In the genomic region with DNA sequence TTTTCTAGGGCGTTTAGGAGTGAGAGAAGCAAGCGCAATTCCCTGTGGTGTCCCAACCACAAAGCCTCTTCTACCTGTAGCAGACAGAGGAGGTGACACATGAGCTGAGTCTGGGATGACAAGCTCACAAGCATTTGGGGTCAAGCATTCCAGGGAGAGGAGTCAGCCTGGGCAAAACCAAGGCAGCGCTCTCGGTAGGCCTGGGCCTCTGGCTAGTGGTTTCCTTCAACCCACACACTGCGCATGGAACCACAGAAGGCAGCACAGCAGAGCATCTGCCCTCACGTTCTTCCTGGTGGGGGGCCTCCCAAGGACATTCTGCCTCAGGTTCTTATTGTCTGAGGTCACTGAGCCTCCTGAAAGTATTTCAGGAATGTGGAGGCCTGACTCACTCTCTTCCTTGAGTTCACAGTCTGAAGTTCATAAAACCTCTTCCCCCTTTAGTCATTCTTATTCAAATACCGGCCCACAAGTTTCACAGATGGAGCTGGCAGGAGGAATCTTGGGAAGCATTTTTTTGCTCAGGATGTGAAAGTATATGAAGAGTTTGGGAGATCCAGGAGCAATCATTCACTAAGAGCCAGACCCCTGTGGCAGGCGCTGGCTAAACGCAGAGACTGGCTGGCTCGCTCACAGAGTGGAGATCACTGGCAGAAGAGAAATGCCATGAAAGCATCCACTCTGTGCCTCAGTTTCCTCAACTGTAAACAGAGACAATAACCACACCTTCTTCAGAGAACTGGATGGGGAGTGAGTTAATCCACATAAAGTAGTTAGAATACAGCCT, we compare ENCODE assay signal across 10 cellular contexts. TPM values are rescaled to one million over a fixed set of nuclear protein-coding genes. Genes with fewer than 3 reads are reported as not detected.
DNase-seq lines count a peak whose midpoint lies in the region; ATAC-seq, FAIRE-seq and TF ChIP-seq lines count a peak whose summit lies in the region.
"Had no signal": no experiment of that assay in that cellular context is flagged by ENCODE, and none has a peak within 500 bp of the region (broad histone marks: within the 10 kb centered on the region; RNA-seq: fewer than 3 reads in every experiment).

No MANE protein-coding gene starts in this region.

- no peak overlapping the region for H3K4me3 ChIP-seq in A549
- no peak overlapping the region for H3K4me3 ChIP-seq in brain microvascular endothelial cell (ENCODE audit: low read depth, low read length)

- no peak for FAIRE-seq in A549 (lab: Jason Lieb, UNC)
- FAIRE-seq: islet of Langerhans had no signal

- ATAC-seq in A549: peak; percentile 89 to 90
- ATAC-seq in T-cell (replicated peaks in 1 of 4): no peak

- H3K9me3 ChIP-seq in A549: no peaks in the 10 kb centered on the region

- peak overlapping the region; percentile 69 for H3K4me2 ChIP-seq in A549

- H3K4me1 ChIP-seq in A549: peaks cover 73% of the 10 kb centered on the region

- H3K4me3 Mint-ChIP-seq in T-cell: no peak overlapping the region

- TF ChIP-seq RAD21 in A549 (conservative IDR thresholded peaks at IDR 0.05 in 1 of 2, IDR thresholded peaks at IDR 0.05 in 1 of 2): peak; percentile 17 to 44; a peak in 3 of 5 replicates

- H3K36me3 Mint-ChIP-seq in T-cell: peaks cover 6% of the 10 kb centered on the region

- no peak for TF ChIP-seq POLR2A in A549 (IDR thresholded peaks at IDR 0.05; ENCODE audit: low read length)

- peak; percentile 82 to 92 for DNase-seq in A549 (ENCODE audit: low read depth in 1 of 2, low spot score in 1 of 2)
- DNase-seq in HS-27A (ENCODE audit: low read depth): peak; percentile 100
- peak; percentile 100 for DNase-seq in brain microvascular endothelial cell
- peak; percentile 86 for DNase-seq in iPS-NIHi7 (ENCODE audit: extremely low spot score)
- no peak for DNase-seq in NCI-H524 treated with DMSO at 0.1 percent for 48 hours (lab: John Stamatoyannopoulos, UW)
- DNase-seq in stimulated activated CD4-positive, alpha-beta T cell treated with anti-CD3 and anti-CD28 coated beads, Interleukin-2, amount 100 ng/mL, for 24 hours: no peak
- DNase-seq in T-cell: no peak
- no peak for DNase-seq in middle frontal gyrus (ENCODE audit: extremely low spot score, low spot score)

- no peaks in the 10 kb centered on the region for H3K27me3 Mint-ChIP-seq in T-cell

- CTCF ChIA-PET in A549 (lab: Yijun Ruan, JAX): interaction anchor here (0.6 to 5.7 kb wide), 11 partner anchors 19 to 299 kb away, joined by 3 to 22 read pairs (median 4); no protein-coding TSS in a partner anchor
- CTCF ChIA-PET in T-cell (lab: Charles Lee): no interaction called here

- POLR2A ChIA-PET in A549 (lab: Yijun Ruan, JAX) (interaction anchor here (1.0 to 2.6 kb wide), 4 partner anchors 22 to 101 kb away, joined by 5 to 25 read pairs (median 14); a partner anchor contains a TSS), T-cell (lab: Charles Lee) (interaction anchor here in 1 of 2 donors (0.6 kb wide), 1 partner anchor 11 kb away, joined by 3 read pairs; no protein-coding TSS in a partner anchor)

- H3K36me3 ChIP-seq in brain microvascular endothelial cell (replicated peaks): no peaks in the 10 kb centered on the region

- H3K27ac ChIP-seq in A549: peak overlapping the region; percentile 91 to 92
- H3K27ac ChIP-seq in brain microvascular endothelial cell: peak overlapping the region; percentile 94
- H3K27ac ChIP-seq: C4-2B had no signal

- no peak overlapping the region for H3K27ac Mint-ChIP-seq in T-cell

- no peaks in the 10 kb centered on the region for H3K27me3 ChIP-seq in brain microvascular endothelial cell (replicated peaks)

- in situ Hi-C loops in brain microvascular endothelial cell (cut with HindIII; ENCODE audit: low pct_ligation_motif_present, low sequenced_read_pairs): no loop called here

- TF ChIP-seq CTCF in A549 (IDR thresholded peaks at IDR 0.05) (no peak), brain microvascular endothelial cell (IDR thresholded peaks at IDR 0.05; ENCODE audit: low read depth, low read length, missing control alignments) (no peak)

- 8% methylated on average over 7 of the region's 10 CpGs for WGBS in A549 (ENCODE audit: missing lambda C conversion rate)

- no peaks in the 10 kb centered on the region for H3K4me1 Mint-ChIP-seq in T-cell

- peak; percentile 79 to 93; a peak in 4 of 5 replicates for TF ChIP-seq EP300 in A549 (IDR thresholded peaks at IDR 0.05)

- no peaks in the 10 kb centered on the region for H3K9me3 Mint-ChIP-seq in T-cell

TF ChIP-seq in A549, 52 proteins besides CTCF, POLR2A, EP300 and RAD21 (continues in another document):
- TF ChIP-seq MAZ (IDR thresholded peaks at IDR 0.05; ENCODE audit: borderline replicate concordance, low read depth, low read length): no peak
- no peak for TF ChIP-seq HDAC2 (IDR thresholded peaks at IDR 0.05)
- TF ChIP-seq TFCP2L1 (CRISPR knock-in tag; IDR thresholded peaks at IDR 0.05): no peak
- no peak for TF ChIP-seq EHMT2 (IDR thresholded peaks at IDR 0.05; ENCODE audit: low read depth)
- TF ChIP-seq HOXB13 (CRISPR knock-in tag; IDR thresholded peaks at IDR 0.05; ENCODE audit: low read depth): 0 out of 2 replicates have a peak, but pooled peaks have one; percentile 15
- TF ChIP-seq ZFP36 (IDR thresholded peaks at IDR 0.05; ENCODE audit: borderline replicate concordance, partially characterized antibody): no peak
- TF ChIP-seq BHLHE40 (IDR thresholded peaks at IDR 0.05; ENCODE audit: low read depth, low read length): peak; percentile 85
- peak; percentile 93 for TF ChIP-seq FOSL2 (IDR thresholded peaks at IDR 0.05)
- TF ChIP-seq FOSL2 (CRISPR knock-in tag; IDR thresholded peaks at IDR 0.05): peak; percentile 94
- TF ChIP-seq, protein P1, sequence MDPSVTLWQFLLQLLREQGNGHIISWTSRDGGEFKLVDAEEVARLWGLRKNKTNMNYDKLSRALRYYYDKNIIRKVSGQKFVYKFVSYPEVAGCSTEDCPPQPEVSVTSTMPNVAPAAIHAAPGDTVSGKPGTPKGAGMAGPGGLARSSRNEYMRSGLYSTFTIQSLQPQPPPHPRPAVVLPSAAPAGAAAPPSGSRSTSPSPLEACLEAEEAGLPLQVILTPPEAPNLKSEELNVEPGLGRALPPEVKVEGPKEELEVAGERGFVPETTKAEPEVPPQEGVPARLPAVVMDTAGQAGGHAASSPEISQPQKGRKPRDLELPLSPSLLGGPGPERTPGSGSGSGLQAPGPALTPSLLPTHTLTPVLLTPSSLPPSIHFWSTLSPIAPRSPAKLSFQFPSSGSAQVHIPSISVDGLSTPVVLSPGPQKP (IDR thresholded peaks at IDR 0.05; ENCODE audit: low read depth, low read length): no peak
- TF ChIP-seq, protein P2, sequence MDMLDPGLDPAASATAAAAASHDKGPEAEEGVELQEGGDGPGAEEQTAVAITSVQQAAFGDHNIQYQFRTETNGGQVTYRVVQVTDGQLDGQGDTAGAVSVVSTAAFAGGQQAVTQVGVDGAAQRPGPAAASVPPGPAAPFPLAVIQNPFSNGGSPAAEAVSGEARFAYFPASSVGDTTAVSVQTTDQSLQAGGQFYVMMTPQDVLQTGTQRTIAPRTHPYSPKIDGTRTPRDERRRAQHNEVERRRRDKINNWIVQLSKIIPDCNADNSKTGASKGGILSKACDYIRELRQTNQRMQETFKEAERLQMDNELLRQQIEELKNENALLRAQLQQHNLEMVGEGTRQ (IDR thresholded peaks at IDR 0.05): no peak
- TF ChIP-seq, protein P3, sequence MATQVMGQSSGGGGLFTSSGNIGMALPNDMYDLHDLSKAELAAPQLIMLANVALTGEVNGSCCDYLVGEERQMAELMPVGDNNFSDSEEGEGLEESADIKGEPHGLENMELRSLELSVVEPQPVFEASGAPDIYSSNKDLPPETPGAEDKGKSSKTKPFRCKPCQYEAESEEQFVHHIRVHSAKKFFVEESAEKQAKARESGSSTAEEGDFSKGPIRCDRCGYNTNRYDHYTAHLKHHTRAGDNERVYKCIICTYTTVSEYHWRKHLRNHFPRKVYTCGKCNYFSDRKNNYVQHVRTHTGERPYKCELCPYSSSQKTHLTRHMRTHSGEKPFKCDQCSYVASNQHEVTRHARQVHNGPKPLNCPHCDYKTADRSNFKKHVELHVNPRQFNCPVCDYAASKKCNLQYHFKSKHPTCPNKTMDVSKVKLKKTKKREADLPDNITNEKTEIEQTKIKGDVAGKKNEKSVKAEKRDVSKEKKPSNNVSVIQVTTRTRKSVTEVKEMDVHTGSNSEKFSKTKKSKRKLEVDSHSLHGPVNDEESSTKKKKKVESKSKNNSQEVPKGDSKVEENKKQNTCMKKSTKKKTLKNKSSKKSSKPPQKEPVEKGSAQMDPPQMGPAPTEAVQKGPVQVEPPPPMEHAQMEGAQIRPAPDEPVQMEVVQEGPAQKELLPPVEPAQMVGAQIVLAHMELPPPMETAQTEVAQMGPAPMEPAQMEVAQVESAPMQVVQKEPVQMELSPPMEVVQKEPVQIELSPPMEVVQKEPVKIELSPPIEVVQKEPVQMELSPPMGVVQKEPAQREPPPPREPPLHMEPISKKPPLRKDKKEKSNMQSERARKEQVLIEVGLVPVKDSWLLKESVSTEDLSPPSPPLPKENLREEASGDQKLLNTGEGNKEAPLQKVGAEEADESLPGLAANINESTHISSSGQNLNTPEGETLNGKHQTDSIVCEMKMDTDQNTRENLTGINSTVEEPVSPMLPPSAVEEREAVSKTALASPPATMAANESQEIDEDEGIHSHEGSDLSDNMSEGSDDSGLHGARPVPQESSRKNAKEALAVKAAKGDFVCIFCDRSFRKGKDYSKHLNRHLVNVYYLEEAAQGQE (IDR thresholded peaks at IDR 0.05): no peak
- TF ChIP-seq, protein P4, sequence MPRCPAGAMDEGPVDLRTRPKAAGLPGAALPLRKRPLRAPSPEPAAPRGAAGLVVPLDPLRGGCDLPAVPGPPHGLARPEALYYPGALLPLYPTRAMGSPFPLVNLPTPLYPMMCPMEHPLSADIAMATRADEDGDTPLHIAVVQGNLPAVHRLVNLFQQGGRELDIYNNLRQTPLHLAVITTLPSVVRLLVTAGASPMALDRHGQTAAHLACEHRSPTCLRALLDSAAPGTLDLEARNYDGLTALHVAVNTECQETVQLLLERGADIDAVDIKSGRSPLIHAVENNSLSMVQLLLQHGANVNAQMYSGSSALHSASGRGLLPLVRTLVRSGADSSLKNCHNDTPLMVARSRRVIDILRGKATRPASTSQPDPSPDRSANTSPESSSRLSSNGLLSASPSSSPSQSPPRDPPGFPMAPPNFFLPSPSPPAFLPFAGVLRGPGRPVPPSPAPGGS (IDR thresholded peaks at IDR 0.05): peak; percentile 77; the same call in 1 of the 3 replicates

RNA-seq across cellular contexts. Expression of a gene that starts 26.8 kb away (rescaled TPM):
- 46.5 and 57.2 TPM in 2 replicates for polyA plus RNA-seq in A549 (2011; rRNA removed)
- 82.1 and 97.6 TPM in 2 replicates for polyA plus RNA-seq in A549 (2012; cell fraction: cytosol; rRNA removed)
- polyA plus RNA-seq in A549 (2012; cell fraction: nucleus; rRNA removed): 197 and 256 TPM in 2 replicates
- polyA plus RNA-seq in A549 (2017; fragmentation: RNase III; extraction: RNeasy Plus Mini Kit Qiagen cat#74134 plus additional on column Dnase treatment): 58.1 to 90.6 TPM (median 62.5 TPM) in 3 replicates
- 31.6 and 37.0 TPM in 2 replicates for polyA minus RNA-seq in A549 (2011; rRNA and poly(A)+ RNA removed)
- total RNA-seq in T-cell: 1 to 10 TPM in 2 of 5 donors, under 1 TPM in 1, not detected in 2; 0.70 to 1.2 (median 1.1) TPM

Comparison
In these comparisons a context has a peak if more than half of its experiments do, and no peak if none do; other contexts are left out.
1. ATAC-seq: peak in A549 (2 of 2); none in T-cell (0 of 4).
2. DNase-seq: peak in A549 (2 of 2), HS-27A (single experiment), brain microvascular endothelial cell (single experiment) and iPS-NIHi7 (single experiment); none in NCI-H524 treated with DMSO at 0.1 percent for 48 hours (single experiment), stimulated activated CD4-positive, alpha-beta T cell treated with anti-CD3 and anti-CD28 coated beads, Interleukin-2, amount 100 ng/mL, for 24 hours (0 of 2), T-cell (0 of 34) and middle frontal gyrus (single experiment).